8 cellular contexts compared by ENCODE assay signal in genomic region chr3:176663819-176664218, GRCh38.
DNase-seq lines count a peak whose midpoint lies in the region; ATAC-seq, FAIRE-seq and TF ChIP-seq lines count a peak whose summit lies in the region.

No MANE protein-coding gene starts in this region.

- TF ChIP-seq EP300 in neural cell (conservative IDR thresholded peaks at IDR 0.05; ENCODE audit: poor library complexity, severe bottlenecking) = no peak

- peak; percentile 87 for TF ChIP-seq RAD21 in neural cell (conservative IDR thresholded peaks at IDR 0.05)

- ATAC-seq in HG02571 (IDR thresholded peaks at IDR 0.05; ENCODE audit: unreplicated experiment) (no peak), GM21529 (IDR thresholded peaks at IDR 0.05; ENCODE audit: unreplicated experiment) (no peak)

- no peaks in the 10 kb centered on the region for H4K20me1 ChIP-seq in neural cell (ENCODE audit: insufficient read depth)

- no peak overlapping the region for H3K27ac ChIP-seq in neural cell (ENCODE audit: low read length)

- H3K4me3 ChIP-seq in neural cell (ENCODE audit: low read length) = no peak overlapping the region

- H3K27me3 ChIP-seq in neural cell (ENCODE audit: insufficient read depth, low read depth, low read length) = no peaks in the 10 kb centered on the region

- no peaks in the 10 kb centered on the region for H3K79me2 ChIP-seq in neural cell (replicated peaks; ENCODE audit: insufficient read depth, low read length)

- H3F3A ChIP-seq in neural cell (ENCODE audit: insufficient read depth, low read length, poor library complexity, severe bottlenecking) = no peaks in the 10 kb centered on the region

- no peak overlapping the region for H2AFZ ChIP-seq in neural cell (ENCODE audit: low read depth, low read length)

- no peak overlapping the region for H3K9ac ChIP-seq in neural cell (ENCODE audit: low read length)

- TF ChIP-seq POLR2A in GM12891 (IDR thresholded peaks at IDR 0.05; ENCODE audit: low read depth, low read length) = no peak

- H3K4me2 ChIP-seq in neural cell (ENCODE audit: low read length) = no peak overlapping the region

- FAIRE-seq in GM12891 (lab: Jason Lieb, UNC) = no peak

- H3K9me3 ChIP-seq in neural cell (ENCODE audit: low read length) = no peaks in the 10 kb centered on the region

- H3K36me3 ChIP-seq in neural cell (ENCODE audit: insufficient read depth, low read length) = no peaks in the 10 kb centered on the region

- H3K9me2 ChIP-seq in neural cell (ENCODE audit: insufficient read depth, low read length) = no peaks in the 10 kb centered on the region

- DNase-seq in COLO829 (ENCODE audit: low spot score) (peak; percentile 30), HT1080 (ENCODE audit: low read depth) (peak; percentile 73), NCI-H82 treated with DMSO at 0.1 percent for 48 hours (lab: John Stamatoyannopoulos, UW; ENCODE audit: unreplicated experiment) (peak; percentile 58), dermis microvascular lymphatic vessel endothelial cell (ENCODE audit: low read depth in 2 of 2) (peak; percentile 53 to 64), GM12891 (ENCODE audit: insufficient read length, low spot score) (no peak)

- peak; percentile 81 for TF ChIP-seq CTCF in neural cell (IDR thresholded peaks at IDR 0.05; ENCODE audit: poor library complexity, severe bottlenecking)

TF ChIP-seq in neural cell, 6 proteins besides CTCF, POLR2A, EP300 and RAD21:
- no peak for TF ChIP-seq POLR2AphosphoS5 (IDR thresholded peaks at IDR 0.05)
- no peak for TF ChIP-seq TAF1 (IDR thresholded peaks at IDR 0.05; ENCODE audit: low read depth)
- TF ChIP-seq REST (IDR thresholded peaks at IDR 0.05; ENCODE audit: borderline replicate concordance) = peak; percentile 28
- TF ChIP-seq MXI1 (conservative IDR thresholded peaks at IDR 0.05; ENCODE audit: poor library complexity, severe bottlenecking) = no peak
- TF ChIP-seq EZH2 (IDR thresholded peaks at IDR 0.05; ENCODE audit: borderline replicate concordance, insufficient read depth, low read length, poor library complexity, severe bottlenecking) = no peak
- TF ChIP-seq SMC3 (conservative IDR thresholded peaks at IDR 0.05; ENCODE audit: poor library complexity) = peak; percentile 81
TF ChIP-seq in neural cell: peak in this region for 2.

TF ChIP-seq in GM12891, 5 proteins besides CTCF, POLR2A, EP300 and RAD21:
- TF ChIP-seq POLR2AphosphoS5 (IDR thresholded peaks at IDR 0.05; ENCODE audit: low read depth, low read length) (no peak), PAX5 (IDR thresholded peaks at IDR 0.05; ENCODE audit: insufficient read depth, low read length, severe bottlenecking) (no peak), POU2F2 (IDR thresholded peaks at IDR 0.05; ENCODE audit: low read depth, low read length) (no peak), TAF1 (IDR thresholded peaks at IDR 0.05; ENCODE audit: low read depth, low read length) (no peak), SPI1 (IDR thresholded peaks at IDR 0.05; ENCODE audit: low read depth, low read length) (no peak)
TF ChIP-seq in GM12891: peak in this region for 0.
